1 cellular context compared by ENCODE assay signal in genomic region chr9:20352531-20352930, GRCh38.
TF ChIP-seq lines count a peak whose summit lies in the region.

No MANE protein-coding gene starts in this region.

TF ChIP-seq in WTC11, 78 proteins besides CTCF, POLR2A, EP300 and RAD21 (continued from another document):
- TF ChIP-seq PRDM15 (CRISPR knock-in tag; IDR thresholded peaks at IDR 0.05), result no peak
- TF ChIP-seq ARID4B (CRISPR knock-in tag; IDR thresholded peaks at IDR 0.05; ENCODE audit: borderline replicate concordance), result no peak
- no peak for TF ChIP-seq ZBTB43 (CRISPR knock-in tag; IDR thresholded peaks at IDR 0.05)
- no peak for TF ChIP-seq HMGXB4 (CRISPR knock-in tag; IDR thresholded peaks at IDR 0.05)
- no peak for TF ChIP-seq HMGA2 (CRISPR knock-in tag; IDR thresholded peaks at IDR 0.05)
- no peak for TF ChIP-seq ETV6 (CRISPR knock-in tag; IDR thresholded peaks at IDR 0.05)
- TF ChIP-seq ESRRA (CRISPR knock-in tag; IDR thresholded peaks at IDR 0.05; ENCODE audit: borderline replicate concordance), result no peak
- no peak for TF ChIP-seq NFE2L1 (CRISPR knock-in tag; IDR thresholded peaks at IDR 0.05)
- TF ChIP-seq ZNF263 (CRISPR knock-in tag; IDR thresholded peaks at IDR 0.05; ENCODE audit: low read depth), result no peak
- no peak for TF ChIP-seq CBFB (CRISPR knock-in tag; IDR thresholded peaks at IDR 0.05; ENCODE audit: low read depth)
